In genomic region chr10:74824184-74825032, GRCh38 we compare ENCODE assay signal across 8 cellular contexts. TPM values are rescaled to one million over a fixed set of nuclear protein-coding genes. Genes with fewer than 3 reads are reported as not detected.
DNase-seq lines count a peak whose midpoint lies in the region; ATAC-seq and TF ChIP-seq lines count a peak whose summit lies in the region.

No MANE protein-coding gene starts in this region.

- H3K4me1 ChIP-seq in DND-41 (ENCODE audit: insufficient read depth, low read length) (peaks cover 25% of the 10 kb centered on the region), stomach smooth muscle (ENCODE audit: control insufficient read depth, insufficient read depth, low read length) (peaks cover 37% of the 10 kb centered on the region)

- H3K27ac Mint-ChIP-seq in brain (peak overlapping the region; percentile 83 to 98 (median 90)), memory B cell (peak overlapping the region; percentile 57)

- H3K4me3 ChIP-seq in DND-41 (ENCODE audit: low read depth in 1 of 2, low read length in 2 of 2) = peak overlapping the region; percentile 75 to 87; a peak in 3 of 4 replicates
- H3K4me3 ChIP-seq in stomach smooth muscle (ENCODE audit: low read length in 2 of 2) = peak overlapping the region; percentile 82 to 93

- CTCF ChIA-PET in RWPE1 (lab: Yijun Ruan, JAX) = interaction anchor here (0.6 to 0.7 kb wide), 2 partner anchors 13 to 112 kb away, joined by 3 to 4 read pairs; no protein-coding TSS in a partner anchor

- H3K36me3 ChIP-seq in DND-41 (ENCODE audit: insufficient read depth, low read length) (no peaks in the 10 kb centered on the region), stomach smooth muscle (ENCODE audit: control insufficient read depth in 2 of 2, insufficient read depth in 2 of 2, low read length in 2 of 2) (no peaks in the 10 kb centered on the region)

- H3K36me3 Mint-ChIP-seq in brain (peaks cover 19% of the 10 kb centered on the region), memory B cell (no peaks in the 10 kb centered on the region)

- peak overlapping the region; percentile 89 for H3K4me2 ChIP-seq in DND-41 (ENCODE audit: insufficient read depth, low read length)

- H3K9ac ChIP-seq in DND-41 (ENCODE audit: low read depth, low read length) (peak overlapping the region; percentile 89), stomach smooth muscle (ENCODE audit: low read length in 2 of 2) (peak overlapping the region; percentile 79 to 84)

- no peaks in the 10 kb centered on the region for H3K27me3 ChIP-seq in DND-41 (ENCODE audit: insufficient read depth, low read length, poor library complexity)
- H3K27me3 ChIP-seq in stomach smooth muscle (ENCODE audit: control insufficient read depth in 1 of 2, insufficient read depth in 2 of 2, low read length in 2 of 2) = no peaks in the 10 kb centered on the region

- peaks cover 3 to 15% (median 9%) of the 10 kb centered on the region in 5 experiments for H3K9me3 Mint-ChIP-seq in brain
- no peaks in the 10 kb centered on the region for H3K9me3 Mint-ChIP-seq in memory B cell

- H3K27ac ChIP-seq in DND-41 (ENCODE audit: low read length) = peak overlapping the region; percentile 62
- peak overlapping the region; percentile 95 for H3K27ac ChIP-seq in RWPE1
- peak overlapping the region; percentile 88 for H3K27ac ChIP-seq in stomach smooth muscle (ENCODE audit: low read length)

- H3K9me3 ChIP-seq in DND-41 (ENCODE audit: insufficient read depth, low read length, severe bottlenecking) = no peaks in the 10 kb centered on the region
- H3K9me3 ChIP-seq in stomach smooth muscle (ENCODE audit: control insufficient read depth in 2 of 2, low read length in 2 of 2) = no peaks in the 10 kb centered on the region

- peak overlapping the region; percentile 88 for H2AFZ ChIP-seq in DND-41 (ENCODE audit: low read depth, low read length)

- ATAC-seq in DND-41 (ENCODE audit: insufficient read depth, low read depth) (no peak), memory B cell (ENCODE audit: low read depth) (no peak), GM21528 (IDR thresholded peaks at IDR 0.05; ENCODE audit: low FRiP score, unreplicated experiment) (no peak)

- POLR2A ChIA-PET in RWPE1 (lab: Yijun Ruan, JAX; ENCODE audit: low non-redundant PET) = no interaction called here

- H3K79me2 ChIP-seq in DND-41 (ENCODE audit: insufficient read depth, low read length) = peaks cover 22% of the 10 kb centered on the region

- TF ChIP-seq CTCF in DND-41 (IDR thresholded peaks at IDR 0.05; ENCODE audit: borderline replicate concordance, extremely low read depth, low read length, poor library complexity, severe bottlenecking) (no peak), RWPE1 (conservative IDR thresholded peaks at IDR 0.05; ENCODE audit: low read depth) (no peak), brain (conservative IDR thresholded peaks at IDR 0.05) (no peak)

- H3K4me1 Mint-ChIP-seq in brain (peaks cover 58% of the 10 kb centered on the region), memory B cell (peaks cover 22% of the 10 kb centered on the region)

- H3K27me3 Mint-ChIP-seq in brain (no peaks in the 10 kb centered on the region), memory B cell (no peaks in the 10 kb centered on the region)

- H4K20me1 ChIP-seq in DND-41 (ENCODE audit: insufficient read depth, low read length) = peaks cover 4% of the 10 kb centered on the region

- peak; percentile 13 for DNase-seq in DND-41
- DNase-seq in RWPE1 (ENCODE audit: low spot score) = no peak
- no peak for DNase-seq in memory B cell (ENCODE audit: low spot score in 2 of 2)
- no peak for DNase-seq in H4 (ENCODE audit: low spot score)
- DNase-seq in HCEC 1CT = no peak

- H3K4me3 Mint-ChIP-seq in brain (peak overlapping the region; percentile 89 to 92 (median 91)), memory B cell (peak overlapping the region; percentile 98)

RNA-seq across cellular contexts. Expression of gene KAT6B, which starts 2.0 kb away (rescaled TPM):
- polyA plus RNA-seq in brain (ENCODE audit: insufficient read depth, low read depth, low replicate concordance) = 16.7 TPM
- total RNA-seq in H4 (2014; rRNA removed; shearing (Covaris generic)) = 3.1 and 4.9 TPM in 2 replicates
